Comparison of ENCODE assay signal across 9 cellular contexts in the genomic region with DNA sequence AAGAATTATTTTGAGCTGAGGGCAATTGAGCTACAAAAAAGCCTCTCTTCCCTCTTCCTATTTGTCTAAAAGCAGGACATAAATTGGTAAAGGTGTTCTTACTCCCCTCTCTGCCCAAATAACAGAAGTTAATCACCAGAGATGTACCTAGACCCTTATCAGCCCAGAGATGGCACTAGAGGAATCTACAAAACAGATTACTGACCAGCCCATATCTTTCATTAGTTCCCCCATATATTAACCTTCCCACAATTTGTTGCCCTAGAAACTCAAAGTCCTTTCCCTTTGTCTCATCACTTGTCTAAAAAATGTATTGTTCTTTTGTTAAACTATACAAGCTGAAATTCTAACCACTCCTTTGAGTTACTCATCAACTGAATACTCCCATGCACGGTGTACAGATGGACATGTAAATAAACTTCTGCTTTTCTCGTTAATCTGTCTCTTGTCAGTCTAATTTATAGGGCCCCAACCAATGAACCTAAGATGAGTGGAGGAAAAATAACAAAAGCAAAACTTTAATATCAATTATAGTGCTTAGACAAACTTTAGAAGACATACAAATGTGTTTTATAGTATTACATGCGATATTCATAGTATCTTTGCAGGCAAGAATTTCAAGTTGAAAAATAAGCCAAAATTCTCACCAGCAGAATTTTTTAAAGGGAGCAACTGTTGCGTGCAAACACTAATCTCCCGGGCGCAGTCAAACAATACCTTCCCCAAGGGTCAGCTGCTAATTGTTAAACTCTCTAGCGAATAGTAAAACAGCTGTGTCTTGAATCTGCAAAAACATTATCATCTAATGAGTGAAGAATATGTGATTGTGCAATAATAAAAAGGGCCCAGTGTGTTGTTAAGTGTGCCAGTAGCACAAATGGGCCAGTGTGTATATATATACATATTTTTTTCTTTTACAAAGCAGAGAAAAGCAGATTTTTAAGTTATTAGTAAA.
A peak's percentile ranks its signal among the peaks of the same experiment; 100 is the strongest.
DNase-seq lines count a peak whose midpoint lies in the region; ATAC-seq and TF ChIP-seq lines count a peak whose summit lies in the region.
"Had no signal": no experiment of that assay in that cellular context is flagged by ENCODE, and none has a peak within 500 bp of the region (broad histone marks: within the 10 kb centered on the region; RNA-seq: fewer than 3 reads in every experiment).

No MANE protein-coding gene starts in this region.

- intact Hi-C loops in ascending aorta (cut with DNase I) = no loop called here
- intact Hi-C loops in activated CD4-positive, alpha-beta T cell treated with anti-CD3 and anti-CD28 coated beads for 36 hours (cut with DNase I, micrococcal nuclease) = no loop called here

- no peaks in the 10 kb centered on the region for H3K36me3 ChIP-seq in ascending aorta

- POLR2A ChIA-PET in activated CD4-positive, alpha-beta T cell treated with anti-CD3 and anti-CD28 coated beads for 36 hours (lab: Charles Lee) = no interaction called here

- no peaks in the 10 kb centered on the region for H3K27me3 ChIP-seq in ascending aorta

- H3K4me1 Mint-ChIP-seq in activated CD4-positive, alpha-beta T cell treated with anti-CD3 and anti-CD28 coated beads for 36 hours = no peaks in the 10 kb centered on the region

- no peaks in the 10 kb centered on the region for H3K4me1 ChIP-seq in ascending aorta

- DNase-seq in NCI-H146 (lab: John Stamatoyannopoulos, UW) (peak; percentile 67), foreskin melanocyte (peak; percentile 18), T-helper 1 cell (no peak), ascending aorta (ENCODE audit: low spot score in 2 of 2) (no peak), SKM-1 (lab: John Stamatoyannopoulos, UW; ENCODE audit: unreplicated experiment) (no peak)
- no peak for DNase-seq in activated CD4-positive, alpha-beta T cell treated with anti-CD3 and anti-CD28 coated beads for 36 hours

- H3K4me3 Mint-ChIP-seq in activated CD4-positive, alpha-beta T cell treated with anti-CD3 and anti-CD28 coated beads for 36 hours = no peak overlapping the region

- H3K4me3 ChIP-seq in ascending aorta = no peak overlapping the region

- no peaks in the 10 kb centered on the region for H3K9me3 Mint-ChIP-seq in activated CD4-positive, alpha-beta T cell treated with anti-CD3 and anti-CD28 coated beads for 36 hours (ENCODE audit: low read depth)

- ATAC-seq in GM21825 (IDR thresholded peaks at IDR 0.05; ENCODE audit: unreplicated experiment) = peak; percentile 77
- no peak for ATAC-seq in activated CD4-positive, alpha-beta T cell treated with anti-CD3 and anti-CD28 coated beads for 36 hours
- ATAC-seq: esophagus mucosa had no signal

- H3K27me3 Mint-ChIP-seq in activated CD4-positive, alpha-beta T cell treated with anti-CD3 and anti-CD28 coated beads for 36 hours = peaks cover 3% of the 10 kb centered on the region

- H3K9me3 ChIP-seq in ascending aorta = no peaks in the 10 kb centered on the region

- no peak overlapping the region for H3K27ac ChIP-seq in ascending aorta

- no peak overlapping the region for H3K27ac Mint-ChIP-seq in activated CD4-positive, alpha-beta T cell treated with anti-CD3 and anti-CD28 coated beads for 36 hours

- no peaks in the 10 kb centered on the region for H3K36me3 Mint-ChIP-seq in activated CD4-positive, alpha-beta T cell treated with anti-CD3 and anti-CD28 coated beads for 36 hours (ENCODE audit: low read depth)

- CTCF ChIA-PET in activated CD4-positive, alpha-beta T cell treated with anti-CD3 and anti-CD28 coated beads for 36 hours (lab: Charles Lee) = no interaction called here

- TF ChIP-seq CTCF in GM12872 (IDR thresholded peaks at IDR 0.05; ENCODE audit: insufficient read depth, low read depth, low read length) (peak; percentile 36; the same call in 2 of the 3 replicates), ascending aorta (IDR thresholded peaks at IDR 0.05) (no peak)

Comparison
In these comparisons a context has a peak if more than half of its experiments do, and no peak if none do; other contexts are left out.
1. DNase-seq: peak in NCI-H146 (single experiment) and foreskin melanocyte (single experiment); none in T-helper 1 cell (0 of 5), ascending aorta (0 of 2), activated CD4-positive, alpha-beta T cell treated with anti-CD3 and anti-CD28 coated beads for 36 hours (single experiment) and SKM-1 (single experiment).